8 cellular contexts compared by ENCODE assay signal in genomic region chr9:127049044-127049443, GRCh38.
DNase-seq lines count a peak whose midpoint lies in the region; ATAC-seq and TF ChIP-seq lines count a peak whose summit lies in the region.

No MANE protein-coding gene starts in this region.

- peaks cover 0 to 2% (median 2%) of the 10 kb centered on the region in 3 donors for H3K36me3 Mint-ChIP-seq in CD8-positive, alpha-beta memory T cell
- peaks cover 5% of the 10 kb centered on the region for H3K36me3 Mint-ChIP-seq in T-helper 1 cell treated with Interleukin-12 subunit alpha and Interleukin-12 subunit beta and Interleukin-4 antibody, amounts not matched to agents 30 μg/mL and 1 μg/mL, for 36 hours (ENCODE audit: low read depth)

- WGBS in esophagus squamous epithelium, 2 donors: 26 to 34% methylated on average over 4 of the region's 4 CpGs

- peak overlapping the region; percentile 5 to 82 (median 71) for H3K4me3 Mint-ChIP-seq in CD8-positive, alpha-beta memory T cell
- H3K4me3 Mint-ChIP-seq in T-helper 1 cell treated with Interleukin-12 subunit alpha and Interleukin-12 subunit beta and Interleukin-4 antibody, amounts not matched to agents 30 μg/mL and 1 μg/mL, for 36 hours: peak overlapping the region; percentile 71

- no peaks in the 10 kb centered on the region for H3K9me3 Mint-ChIP-seq in CD8-positive, alpha-beta memory T cell
- no peaks in the 10 kb centered on the region for H3K9me3 Mint-ChIP-seq in T-helper 1 cell treated with Interleukin-12 subunit alpha and Interleukin-12 subunit beta and Interleukin-4 antibody, amounts not matched to agents 30 μg/mL and 1 μg/mL, for 36 hours

- H3K4me1 Mint-ChIP-seq in CD8-positive, alpha-beta memory T cell: peaks cover 25 to 30% (median 27%) of the 10 kb centered on the region in 3 donors
- peaks cover 47% of the 10 kb centered on the region for H3K4me1 Mint-ChIP-seq in T-helper 1 cell treated with Interleukin-12 subunit alpha and Interleukin-12 subunit beta and Interleukin-4 antibody, amounts not matched to agents 30 μg/mL and 1 μg/mL, for 36 hours (ENCODE audit: low read depth)

- intact Hi-C loops in esophagus squamous epithelium (cut with DNase I) (no loop called here), sciatic nerve (cut with DNase I) (no loop called here)

- ATAC-seq in sciatic nerve (peak; percentile 48), HG03354 (IDR thresholded peaks at IDR 0.05; ENCODE audit: poor library complexity, severe bottlenecking, unreplicated experiment) (no peak)

- TF ChIP-seq CTCF in HFF-Myc (IDR thresholded peaks at IDR 0.05; ENCODE audit: low read depth, low read length, missing control alignments) (peak; percentile 28), esophagus squamous epithelium (IDR thresholded peaks at IDR 0.05) (peak; percentile 16 to 76 (median 59)), BE2C (IDR thresholded peaks at IDR 0.05; ENCODE audit: low read depth, low read length) (no peak)

- no peaks in the 10 kb centered on the region for H3K27me3 Mint-ChIP-seq in CD8-positive, alpha-beta memory T cell
- H3K27me3 Mint-ChIP-seq in T-helper 1 cell treated with Interleukin-12 subunit alpha and Interleukin-12 subunit beta and Interleukin-4 antibody, amounts not matched to agents 30 μg/mL and 1 μg/mL, for 36 hours (ENCODE audit: low read depth): peaks cover 5% of the 10 kb centered on the region

- H3K4me3 ChIP-seq in CD8-positive, alpha-beta memory T cell (ENCODE audit: low read length): no peak overlapping the region
- H3K4me3 ChIP-seq in HFF-Myc (replicated peaks; ENCODE audit: low read depth, low read length): no peak overlapping the region
- H3K4me3 ChIP-seq in esophagus squamous epithelium: peak overlapping the region in 1 of 4 donors; percentile 24
- no peak overlapping the region for H3K4me3 ChIP-seq in BE2C (ENCODE audit: low read depth, low read length)

- peak overlapping the region in 7 of 8 donors; percentile 4 to 85 (median 44) for H3K27ac Mint-ChIP-seq in CD8-positive, alpha-beta memory T cell
- H3K27ac Mint-ChIP-seq in T-helper 1 cell treated with Interleukin-12 subunit alpha and Interleukin-12 subunit beta and Interleukin-4 antibody, amounts not matched to agents 30 μg/mL and 1 μg/mL, for 36 hours: peak overlapping the region; percentile 84

- DNase-seq in CD8-positive, alpha-beta memory T cell: peak in 2 of 5 donors; percentile 5 to 10
- peak; percentile 81 for DNase-seq in HFF-Myc (ENCODE audit: extremely low read depth, low read depth)
- no peak for DNase-seq in esophagus squamous epithelium (lab: John Stamatoyannopoulos, UW)
- DNase-seq in sciatic nerve (ENCODE audit: low spot score): no peak
- no peak for DNase-seq in BE2C
- DNase-seq in NCI-H510A (lab: John Stamatoyannopoulos, UW): no peak

- TF ChIP-seq POLR2A in esophagus squamous epithelium (IDR thresholded peaks at IDR 0.05): no peak

- H3K4me1 ChIP-seq in CD8-positive, alpha-beta memory T cell (ENCODE audit: insufficient read depth, low read length): peaks cover 19% of the 10 kb centered on the region
- H3K4me1 ChIP-seq in esophagus squamous epithelium: peaks cover 12 to 44% (median 28%) of the 10 kb centered on the region in 3 donors
- no peaks in the 10 kb centered on the region for H3K4me1 ChIP-seq in BE2C

- POLR2A ChIA-PET in CD8-positive, alpha-beta memory T cell (lab: Charles Lee): no interaction called here

- H3K36me3 ChIP-seq in CD8-positive, alpha-beta memory T cell (ENCODE audit: insufficient read depth, low read length): no peaks in the 10 kb centered on the region
- no peaks in the 10 kb centered on the region for H3K36me3 ChIP-seq in esophagus squamous epithelium
- H3K36me3 ChIP-seq in BE2C: no peaks in the 10 kb centered on the region

- H3K27me3 ChIP-seq in CD8-positive, alpha-beta memory T cell (ENCODE audit: insufficient read depth, low read length, poor library complexity, severe bottlenecking): no peaks in the 10 kb centered on the region
- H3K27me3 ChIP-seq in esophagus squamous epithelium: no peaks in the 10 kb centered on the region
- no peaks in the 10 kb centered on the region for H3K27me3 ChIP-seq in BE2C

- no peaks in the 10 kb centered on the region for H3K9me3 ChIP-seq in CD8-positive, alpha-beta memory T cell (ENCODE audit: low read length)
- no peaks in the 10 kb centered on the region for H3K9me3 ChIP-seq in esophagus squamous epithelium
- H3K9me3 ChIP-seq in BE2C: no peaks in the 10 kb centered on the region

- no peak overlapping the region for H3K27ac ChIP-seq in CD8-positive, alpha-beta memory T cell (ENCODE audit: low read depth, low read length)
- peak overlapping the region; percentile 25 to 72 (median 62) for H3K27ac ChIP-seq in esophagus squamous epithelium

- CTCF ChIA-PET in CD8-positive, alpha-beta memory T cell (lab: Charles Lee): interaction anchor here (0.9 to 1.5 kb wide), 3 partner anchors 16 to 108 kb away, joined by 3 to 4 read pairs (median 3); no protein-coding TSS in a partner anchor
